In genomic region chr2:23366720-23367119, GRCh38 we compare ENCODE assay signal across 26 cellular contexts. TPM values are rescaled to one million over a fixed set of nuclear protein-coding genes. Genes with fewer than 3 reads are reported as not detected.
DNase-seq lines count a peak whose midpoint lies in the region; ATAC-seq, FAIRE-seq and TF ChIP-seq lines count a peak whose summit lies in the region.
"Had no signal": no experiment of that assay in that cellular context is flagged by ENCODE, and none has a peak within 500 bp of the region (broad histone marks: within the 10 kb centered on the region; RNA-seq: fewer than 3 reads in every experiment).

No MANE protein-coding gene starts in this region.

- no peak for FAIRE-seq in A549 (lab: Jason Lieb, UNC)
- FAIRE-seq: kidney had no signal

- no peaks in the 10 kb centered on the region for H3K4me1 ChIP-seq in A549
- H3K4me1 ChIP-seq: breast epithelium, esophagus squamous epithelium had no signal

- WGBS in A549 (ENCODE audit: missing lambda C conversion rate), result 8% methylated on average over 9 of the region's 9 CpGs

- TF ChIP-seq CTCF in A549 (IDR thresholded peaks at IDR 0.05) (peak; percentile 23; the same call in 2 of the 3 replicates), fibroblast of mammary gland (conservative IDR thresholded peaks at IDR 0.05; ENCODE audit: control insufficient read depth, insufficient read depth, low read depth, low read length) (no peak)

- no peak overlapping the region for H3K27ac ChIP-seq in A549
- H3K27ac ChIP-seq: breast epithelium, esophagus squamous epithelium, RWPE1, SK-N-MC had no signal

- no peaks in the 10 kb centered on the region for H3K9me3 ChIP-seq in A549
- H3K9me3 ChIP-seq: BE2C, breast epithelium, esophagus squamous epithelium had no signal

- POLR2A ChIA-PET in A549 (lab: Yijun Ruan, JAX), result no interaction called here
- POLR2A ChIA-PET in HEK293T (lab: Yijun Ruan, JAX), result no interaction called here

- TF ChIP-seq RAD21 in A549 (conservative IDR thresholded peaks at IDR 0.05 in 1 of 2, IDR thresholded peaks at IDR 0.05 in 1 of 2), result peak; percentile 33 to 54; a peak in 4 of 5 replicates

- CTCF ChIA-PET in A549 (lab: Yijun Ruan, JAX) (interaction anchor here (0.6 to 3.1 kb wide), 10 partner anchors 9 to 452 kb away, joined by 3 to 12 read pairs (median 4); no protein-coding TSS in a partner anchor), HEK293T (lab: Yijun Ruan, JAX) (interaction anchor here (0.8 to 1.1 kb wide), 2 partner anchors 16 to 203 kb away, joined by 3 to 13 read pairs; no protein-coding TSS in a partner anchor)

- peak overlapping the region; percentile 50 for H3K4me2 ChIP-seq in A549

- H3K4me3 ChIP-seq in A549, result peak overlapping the region; percentile 12; the same call in 2 of the 3 replicates
- no peak overlapping the region for H3K4me3 ChIP-seq in fibroblast of mammary gland (ENCODE audit: control insufficient read depth, low read depth, low read length)
- H3K4me3 ChIP-seq: breast epithelium, esophagus squamous epithelium, lung, SK-N-MC had no signal

- TF ChIP-seq EP300 in A549 (IDR thresholded peaks at IDR 0.05), result no peak

- DNase-seq in A549 (ENCODE audit: low read depth in 1 of 2, low spot score in 1 of 2) (peak in 1 of 2 experiments; percentile 25), HEK293T (ENCODE audit: extremely low spot score) (no peak), OCI-M1 (lab: John Stamatoyannopoulos, UW) (peak; percentile 56), fibroblast of mammary gland (ENCODE audit: low read depth) (peak; percentile 29), dedifferentiated amniotic fluid mesenchymal stem cell (ENCODE audit: extremely low spot score) (no peak), middle frontal gyrus (ENCODE audit: extremely low spot score, low spot score) (no peak), COR-L47 (lab: John Stamatoyannopoulos, UW) (no peak)
- no peak for DNase-seq in stimulated activated CD4-positive, alpha-beta T cell treated with anti-CD3 and anti-CD28 coated beads, Interleukin-4, amount 100 ng/mL, for 24 hours
- DNase-seq: activated CD4-positive, alpha-beta T cell treated with anti-CD3 and anti-CD28 coated beads, Interleukin-2, amount 10 ng/mL, durations not matched to agents 24 days and 14 days; activated naive CD4-positive, alpha-beta T cell; activated T-cell treated with anti-CD3 and anti-CD28 coated beads, Interleukin-2, amount 50 U/mL, for 48 hours; BE2C; cortex of kidney; DND-41; endodermal cell; esophagus squamous epithelium; glutamatergic neuron; H7; kidney; NCI-H1436; NCI-H510A treated with DMSO at 0.1 percent for 48 hours; NK-92 treated with Interleukin-12 subunit alpha and Interleukin-12 subunit beta, amount 100 ng/mL, for 24 hours had no signal

- ATAC-seq in A549, result peak in 1 of 2 experiments; percentile 75; a peak in 3 of 6 replicates

- no peak for TF ChIP-seq POLR2A in A549 (IDR thresholded peaks at IDR 0.05; ENCODE audit: low read length)

TF ChIP-seq in A549, 52 proteins besides CTCF, POLR2A, EP300 and RAD21 (continues in another document):
- TF ChIP-seq CBX8 (IDR thresholded peaks at IDR 0.05), result no peak
- no peak for TF ChIP-seq PHF8 (IDR thresholded peaks at IDR 0.05; ENCODE audit: borderline replicate concordance, low read depth)
- TF ChIP-seq KDM5A (IDR thresholded peaks at IDR 0.05), result no peak
- TF ChIP-seq CHD4 (IDR thresholded peaks at IDR 0.05; ENCODE audit: borderline replicate concordance), result no peak
- TF ChIP-seq ZC3H11A (IDR thresholded peaks at IDR 0.05), result no peak
- TF ChIP-seq RARB (CRISPR knock-in tag; IDR thresholded peaks at IDR 0.05), result no peak
- no peak for TF ChIP-seq RNF2 (IDR thresholded peaks at IDR 0.05; ENCODE audit: borderline replicate concordance, low read depth)
- peak; percentile 37; the same call in 1 of the 3 replicates for TF ChIP-seq SMC3 (IDR thresholded peaks at IDR 0.05)
- no peak for TF ChIP-seq USF2 (IDR thresholded peaks at IDR 0.05)
- no peak for TF ChIP-seq HMGXB4 (CRISPR knock-in tag; IDR thresholded peaks at IDR 0.05; ENCODE audit: borderline replicate concordance)
- TF ChIP-seq BCL3 (IDR thresholded peaks at IDR 0.05), result no peak
- peak; percentile 30 to 63; a peak in 2 of 4 replicates for TF ChIP-seq CEBPB (IDR thresholded peaks at IDR 0.05)

TF ChIP-seq in HEK293T, 16 proteins besides CTCF, POLR2A, EP300 and RAD21:
- TF ChIP-seq ZNF384 (IDR thresholded peaks at IDR 0.05) (peak; percentile 90), BHLHE40 (IDR thresholded peaks at IDR 0.05; ENCODE audit: borderline replicate concordance) (no peak), NFRKB (IDR thresholded peaks at IDR 0.05) (no peak), SUZ12 (IDR thresholded peaks at IDR 0.05) (no peak), PKNOX1 (IDR thresholded peaks at IDR 0.05) (no peak), ARNT (IDR thresholded peaks at IDR 0.05) (no peak), CTBP1 (IDR thresholded peaks at IDR 0.05; ENCODE audit: borderline replicate concordance) (no peak), FOXK2 (IDR thresholded peaks at IDR 0.05) (no peak), TARDBP (IDR thresholded peaks at IDR 0.05) (no peak)

RNA-seq across cellular contexts. Expression of gene KLHL29, which starts 18.3 kb away (rescaled TPM):
- polyA plus RNA-seq in A549 (2011; rRNA removed), result 1.3 and 1.6 TPM in 2 replicates
- polyA plus RNA-seq in A549 (2012; cell fraction: cytosol; rRNA removed), result 1.3 and 2.0 TPM in 2 replicates
- polyA plus RNA-seq in A549 (2012; cell fraction: nucleus; rRNA removed), result 8.2 and 8.9 TPM in 2 replicates
- polyA plus RNA-seq in A549 (2017; fragmentation: RNase III; extraction: RNeasy Plus Mini Kit Qiagen cat#74134 plus additional on column Dnase treatment), result 2.5 to 2.9 TPM (median 2.6 TPM) in 3 replicates
- 1.4 and 2.0 TPM in 2 replicates for polyA minus RNA-seq in A549 (2011; rRNA and poly(A)+ RNA removed)

Comparison
In these comparisons a context has a peak if more than half of its experiments do, and no peak if none do; other contexts are left out.
1. DNase-seq: peak in OCI-M1 (single experiment) and fibroblast of mammary gland (single experiment); none in HEK293T (single experiment), dedifferentiated amniotic fluid mesenchymal stem cell (single experiment), middle frontal gyrus (single experiment), COR-L47 (single experiment) and stimulated activated CD4-positive, alpha-beta T cell treated with anti-CD3 and anti-CD28 coated beads, Interleukin-4, amount 100 ng/mL, for 24 hours (single experiment).